In the genomic region with DNA sequence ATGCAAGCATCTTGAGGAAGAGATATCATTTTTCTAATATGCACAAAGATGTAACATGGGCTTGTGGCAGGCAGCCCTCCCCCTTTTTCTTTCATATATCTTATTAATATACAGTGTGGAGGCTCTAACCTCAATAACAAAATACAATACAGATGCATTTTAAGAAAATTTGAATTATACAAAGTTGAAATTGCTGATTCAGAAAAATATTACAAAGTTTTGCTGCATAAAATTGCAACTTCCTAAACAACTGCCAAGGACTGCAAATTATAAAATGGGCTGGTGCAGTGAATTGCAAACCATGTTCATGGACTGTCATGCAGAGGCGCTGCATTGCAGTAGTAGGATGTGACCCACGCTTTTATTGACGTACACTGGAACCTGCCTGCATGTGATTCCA, we compare ENCODE assay signal across 24 cellular contexts.
A peak's percentile ranks its signal among the peaks of the same experiment; 100 is the strongest.
DNase-seq lines count a peak whose midpoint lies in the region; ATAC-seq, FAIRE-seq and TF ChIP-seq lines count a peak whose summit lies in the region.
"Had no signal": no experiment of that assay in that cellular context is flagged by ENCODE, and none has a peak within 500 bp of the region (broad histone marks: within the 10 kb centered on the region; RNA-seq: fewer than 3 reads in every experiment).

No MANE protein-coding gene starts in this region.

- no peaks in the 10 kb centered on the region for H4K20me1 ChIP-seq in HepG2 (ENCODE audit: insufficient read depth, low read length)
- no peaks in the 10 kb centered on the region for H4K20me1 ChIP-seq in K562 (replicated peaks; ENCODE audit: control insufficient read depth, insufficient read depth, low read length)
- H4K20me1 ChIP-seq: BLaER1 had no signal

- TF ChIP-seq EP300 in HepG2 (IDR thresholded peaks at IDR 0.05; ENCODE audit: low read depth in 2 of 2, low read length in 2 of 2) (no peak), HepG2 (CRISPR knock-in tag; IDR thresholded peaks at IDR 0.05; ENCODE audit: borderline replicate concordance) (no peak), K562 (IDR thresholded peaks at IDR 0.05; ENCODE audit: low read length) (no peak)

- 2% methylated on average over 3 of the region's 3 CpGs for WGBS in HepG2 (ENCODE audit: low lambda C conversion rate)
- WGBS in right lobe of liver (ENCODE audit: insufficient coverage, low coverage, low lambda C conversion rate, missing lambda C conversion rate): 86% methylated on average over 3 of the region's 3 CpGs
- WGBS in K562 (ENCODE audit: insufficient coverage, low coverage, missing lambda C conversion rate): 2% methylated on average over 3 of the region's 3 CpGs
- 93% methylated on average over 3 of the region's 3 CpGs for whole genome bisulfite sequencing in prostate gland

- no peaks in the 10 kb centered on the region for H3K9me1 ChIP-seq in K562 (ENCODE audit: control insufficient read depth, insufficient read depth, low read length)

- TF ChIP-seq CTCF in HepG2 (CRISPR knock-in tag; IDR thresholded peaks at IDR 0.05) (no peak), right lobe of liver (IDR thresholded peaks at IDR 0.05) (no peak), K562 (IDR thresholded peaks at IDR 0.05 in 2 of 3, conservative IDR thresholded peaks at IDR 0.05 in 1 of 3; ENCODE audit: insufficient read depth in 2 of 3, low read depth in 1 of 3, low read length in 3 of 3) (no peak), prostate gland (IDR thresholded peaks at IDR 0.05) (no peak), colonic mucosa (IDR thresholded peaks at IDR 0.05) (no peak)

- H3K79me2 ChIP-seq in HepG2 (ENCODE audit: insufficient read depth, low read length): no peaks in the 10 kb centered on the region
- H3K79me2 ChIP-seq in K562 (ENCODE audit: control insufficient read depth, insufficient read depth, low read length): no peaks in the 10 kb centered on the region

- POLR2A ChIA-PET in HepG2 (lab: Yijun Ruan, JAX) (no interaction called here), K562 (lab: Yijun Ruan, JAX) (no interaction called here)

- CTCF ChIA-PET in HepG2 (lab: Yijun Ruan, JAX; ENCODE audit: low intra/inter-chr PET ratio, low total read pairs): no interaction called here
- CTCF ChIA-PET in K562 (lab: Yijun Ruan, JAX; ENCODE audit: low intra/inter-chr PET ratio): no interaction called here

- H3K9ac ChIP-seq in HepG2 (ENCODE audit: insufficient read depth, low read depth, low read length): no peak overlapping the region
- H3K9ac ChIP-seq in K562 (ENCODE audit: insufficient read depth in 1 of 2, low read depth in 2 of 2, low read length in 2 of 2): no peak overlapping the region
- H3K9ac ChIP-seq in colonic mucosa (ENCODE audit: low read depth in 2 of 2, low read length in 2 of 2): no peak overlapping the region
- H3K9ac ChIP-seq: BLaER1 had no signal

- in situ Hi-C loops in HepG2 (cut with HindIII; ENCODE audit: extremely low pct_ligation_motif_present, low pct_unique_long_range_greater_than_20kb) (no loop called here), K562 (cut with MboI) (no loop called here)

- H3K4me1 ChIP-seq in HepG2 (ENCODE audit: insufficient read depth, low read length) (no peaks in the 10 kb centered on the region), right lobe of liver (no peaks in the 10 kb centered on the region), K562 (replicated peaks in 1 of 2; ENCODE audit: control insufficient read depth in 2 of 2, insufficient read depth in 2 of 2, low read length in 2 of 2) (no peaks in the 10 kb centered on the region), prostate gland (replicated peaks) (no peaks in the 10 kb centered on the region), colonic mucosa (no peaks in the 10 kb centered on the region)
- H3K4me1 ChIP-seq: BE2C, BLaER1 had no signal

- TF ChIP-seq POLR2A in HepG2 (IDR thresholded peaks at IDR 0.05; ENCODE audit: insufficient read depth in 1 of 2, low read depth in 2 of 2, low read length in 2 of 2) (no peak), right lobe of liver (IDR thresholded peaks at IDR 0.05) (no peak), K562 (conservative IDR thresholded peaks at IDR 0.05) (no peak), prostate gland (IDR thresholded peaks at IDR 0.05) (no peak)

- no TSS peak for BruUV-seq in HepG2 (replicated peaks; lab: Mats Ljungman, UMichigan)
- BruUV-seq in K562 (replicated peaks; lab: Mats Ljungman, UMichigan): no TSS peak

- DNase-seq in HepG2 (ENCODE audit: low spot score): no peak
- no peak for DNase-seq in right lobe of liver
- no peak for DNase-seq in K562 (ENCODE audit: extremely low read depth in 1 of 4, low spot score in 3 of 4)
- no peak for DNase-seq in prostate gland (ENCODE audit: low spot score)
- no peak for DNase-seq in colonic mucosa
- DNase-seq: ACHN; BE2C; C1 segment of cervical spinal cord; CD4-positive, alpha-beta memory T cell; CD4-positive, CD25-positive, alpha-beta regulatory T cell; CD8-positive, alpha-beta memory T cell; COR-L47; DMS 273 treated with DMSO at 0.1 percent for 48 hours; DMS153; DMS53; DMS79; DND-41; EL; GDM1 had no signal

- H2AFZ ChIP-seq in HepG2 (ENCODE audit: low read length) (no peak overlapping the region), K562 (ENCODE audit: low read depth, low read length) (no peak overlapping the region)

- H3K27me3 ChIP-seq in HepG2 (ENCODE audit: control insufficient read depth in 1 of 2, insufficient read depth in 2 of 2, low read length in 2 of 2): peaks cover 0 to 7% of the 10 kb centered on the region in 2 experiments; a peak in 2 of 5 replicates
- H3K27me3 ChIP-seq in right lobe of liver: no peaks in the 10 kb centered on the region
- H3K27me3 ChIP-seq in K562 (ENCODE audit: control insufficient read depth in 2 of 2, insufficient read depth in 2 of 2, low read length in 2 of 2): peaks cover 6% of the 10 kb centered on the region in 2 experiments; a peak in 4 of 5 replicates
- no peaks in the 10 kb centered on the region for H3K27me3 ChIP-seq in prostate gland (replicated peaks; ENCODE audit: insufficient read depth)
- no peaks in the 10 kb centered on the region for H3K27me3 ChIP-seq in colonic mucosa
- H3K27me3 ChIP-seq: BE2C, BLaER1 had no signal

- H3K9me3 ChIP-seq in HepG2 (ENCODE audit: low read length) (no peaks in the 10 kb centered on the region), right lobe of liver (no peaks in the 10 kb centered on the region), K562 (replicated peaks; ENCODE audit: control insufficient read depth, insufficient read depth, low read depth, low read length) (no peaks in the 10 kb centered on the region), prostate gland (no peaks in the 10 kb centered on the region), colonic mucosa (no peaks in the 10 kb centered on the region)
- H3K9me3 ChIP-seq: BE2C, BLaER1 had no signal

- no peak for ATAC-seq in HepG2
- ATAC-seq in right lobe of liver: no peak
- ATAC-seq in K562: no peak
- ATAC-seq: GM12878 had no signal

- intact Hi-C loops in HepG2 (cut with micrococcal nuclease; ENCODE audit: unreplicated experiment) (no loop called here), right lobe of liver (cut with DNase I) (no loop called here), K562 (cut with micrococcal nuclease) (no loop called here), prostate gland (cut with DNase I) (no loop called here), colonic mucosa (cut with DNase I) (no loop called here)

- H3K27ac ChIP-seq in HepG2 (ENCODE audit: extremely low read length, insufficient read depth, low read length): no peak overlapping the region
- H3K27ac ChIP-seq in right lobe of liver: no peak overlapping the region
- no peak overlapping the region for H3K27ac ChIP-seq in K562 (ENCODE audit: extremely low read depth, low read depth, low read length)
- H3K27ac ChIP-seq in prostate gland: no peak overlapping the region
- no peak overlapping the region for H3K27ac ChIP-seq in colonic mucosa
- H3K27ac ChIP-seq: 22Rv1, BLaER1 had no signal

- H3K4me2 ChIP-seq in HepG2 (ENCODE audit: low read depth, low read length) (no peak overlapping the region), K562 (ENCODE audit: insufficient read depth, low read length) (no peak overlapping the region)
- H3K4me2 ChIP-seq: BLaER1 had no signal

- TF ChIP-seq RAD21 in HepG2 (CRISPR knock-in tag; IDR thresholded peaks at IDR 0.05) (no peak), K562 (CRISPR knock-in tag; conservative IDR thresholded peaks at IDR 0.05 in 1 of 2, IDR thresholded peaks at IDR 0.05 in 1 of 2) (no peak)

- FAIRE-seq in HepG2 (lab: Jason Lieb, UNC): no peak
- no peak for FAIRE-seq in K562 (lab: Jason Lieb, UNC)
- FAIRE-seq: GM12878, GM12892, GM18507 had no signal

- H3K36me3 ChIP-seq in HepG2 (replicated peaks in 1 of 2; ENCODE audit: control insufficient read depth in 1 of 2, insufficient read depth in 2 of 2, low read length in 2 of 2) (no peaks in the 10 kb centered on the region), right lobe of liver (no peaks in the 10 kb centered on the region), K562 (ENCODE audit: control insufficient read depth, insufficient read depth, low read length) (no peaks in the 10 kb centered on the region), prostate gland (no peaks in the 10 kb centered on the region), colonic mucosa (no peaks in the 10 kb centered on the region)
- H3K36me3 ChIP-seq: BE2C, BLaER1 had no signal

- no peak overlapping the region for H3K4me3 ChIP-seq in HepG2 (replicated peaks in 1 of 3; ENCODE audit: insufficient read depth in 1 of 3, low read depth in 2 of 3, low read length in 3 of 3)
- H3K4me3 ChIP-seq in right lobe of liver: no peak overlapping the region
- H3K4me3 ChIP-seq in K562: no peak overlapping the region
- no peak overlapping the region for H3K4me3 ChIP-seq in prostate gland
- no peak overlapping the region for H3K4me3 ChIP-seq in colonic mucosa
- H3K4me3 ChIP-seq: BLaER1, GM12878 had no signal

TF ChIP-seq in HepG2, 621 proteins besides CTCF, POLR2A, EP300 and RAD21 (continues in another document):
- TF ChIP-seq MAFF (IDR thresholded peaks at IDR 0.05; ENCODE audit: low read depth, low read length) (peak; percentile 48; the same call in 1 of the 2 replicates), NFYC (CRISPR knock-in tag; IDR thresholded peaks at IDR 0.05) (no peak), MAFK (conservative IDR thresholded peaks at IDR 0.05 in 1 of 2, IDR thresholded peaks at IDR 0.05 in 1 of 2; ENCODE audit: low read length in 2 of 2) (peak; percentile 40 to 71; a peak in 3 of 4 replicates)

TF ChIP-seq in K562, 482 proteins besides CTCF, POLR2A, EP300 and RAD21 (continues in another document):
- TF ChIP-seq ZNF316 (IDR thresholded peaks at IDR 0.05) (peak; percentile 53; the same call in 1 of the 2 replicates), ZNF124 (CRISPR knock-in tag; IDR thresholded peaks at IDR 0.05) (no peak), SMARCA4 (IDR thresholded peaks at IDR 0.05) (no peak), KAT8 (IDR thresholded peaks at IDR 0.05; ENCODE audit: low read depth) (no peak), RFX1 (IDR thresholded peaks at IDR 0.05) (no peak), NR3C1 (CRISPR knock-in tag; IDR thresholded peaks at IDR 0.05) (no peak), FOXP1 (CRISPR knock-in tag; IDR thresholded peaks at IDR 0.05) (no peak), CBX3 (IDR thresholded peaks at IDR 0.05; ENCODE audit: borderline replicate concordance in 1 of 2, low read length in 2 of 2) (no peak), ZNF764 (CRISPR knock-in tag; IDR thresholded peaks at IDR 0.05; ENCODE audit: low read depth) (no peak), ZSCAN29 (IDR thresholded peaks at IDR 0.05) (no peak), FOXM1 (IDR thresholded peaks at IDR 0.05; ENCODE audit: low read depth) (no peak), FOXM1 (CRISPR knock-in tag; IDR thresholded peaks at IDR 0.05; ENCODE audit: low read depth) (no peak)

Comparison
In these comparisons a context has a peak if more than half of its experiments do, and no peak if none do; other contexts are left out.
1. Of the 241 proteins assayed by ChIP-seq in both HepG2 and K562: peak only in HepG2: MAFF and MAFK; only in K562: MAFG; in both: none; in neither: 238.